1 cellular context compared by ENCODE assay signal in the genomic region with DNA sequence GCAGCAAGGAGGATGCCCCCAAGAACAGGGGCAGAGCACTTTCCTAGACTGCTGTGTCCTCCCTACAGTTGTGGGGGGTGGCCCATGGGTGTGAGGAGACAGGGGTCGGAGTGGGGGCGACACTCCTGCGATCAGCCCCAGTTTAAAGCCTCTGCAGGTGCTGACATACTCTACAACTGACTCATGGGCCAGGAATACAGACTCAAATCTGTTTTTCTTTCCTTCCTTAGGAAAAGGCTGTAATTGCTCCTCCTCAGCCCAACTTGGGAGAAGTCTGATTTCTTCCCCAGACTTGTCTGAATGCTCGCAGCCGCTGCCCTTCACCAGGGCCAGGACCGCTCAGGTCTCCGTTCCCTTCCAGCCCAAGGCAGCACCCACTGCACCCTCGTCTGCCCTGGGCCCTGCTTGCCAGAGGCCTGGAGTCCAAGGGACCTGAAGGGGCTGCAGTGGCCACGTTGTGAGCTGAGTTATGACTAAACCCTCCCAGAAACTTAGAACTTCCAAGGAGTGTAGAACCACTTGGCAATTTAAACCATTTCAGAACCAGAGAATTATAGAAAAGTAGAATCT.
TF ChIP-seq lines count a peak whose summit lies in the region.

No MANE protein-coding gene starts in this region.

TF ChIP-seq in HepG2, 621 proteins besides CTCF, POLR2A, EP300 and RAD21:
- TF ChIP-seq CREB3 (CRISPR knock-in tag; IDR thresholded peaks at IDR 0.05) (no peak), ZNF605 (CRISPR knock-in tag; IDR thresholded peaks at IDR 0.05) (no peak), ZNF598 (CRISPR knock-in tag; IDR thresholded peaks at IDR 0.05; ENCODE audit: borderline replicate concordance) (0 out of 2 replicates have a peak, but pooled peaks have one; percentile 37), ZMYM3 (CRISPR knock-in tag; IDR thresholded peaks at IDR 0.05) (0 out of 2 replicates have a peak, but pooled peaks have one; percentile 16), ZBTB49 (CRISPR knock-in tag; IDR thresholded peaks at IDR 0.05; ENCODE audit: borderline replicate concordance) (no peak), ZFP36L1 (CRISPR knock-in tag; IDR thresholded peaks at IDR 0.05) (no peak), PATZ1 (CRISPR knock-in tag; IDR thresholded peaks at IDR 0.05) (0 out of 2 replicates have a peak, but pooled peaks have one; percentile 19), ZNF550 (CRISPR knock-in tag; IDR thresholded peaks at IDR 0.05; ENCODE audit: borderline replicate concordance) (no peak), GTF2F1 (IDR thresholded peaks at IDR 0.05; ENCODE audit: low read length) (no peak), SMAD3 (CRISPR knock-in tag; IDR thresholded peaks at IDR 0.05) (no peak), ZBTB33 (CRISPR knock-in tag; IDR thresholded peaks at IDR 0.05) (no peak), ZFX (CRISPR knock-in tag; IDR thresholded peaks at IDR 0.05; ENCODE audit: low read depth) (0 out of 2 replicates have a peak, but pooled peaks have one; percentile 33), KLF12 (CRISPR knock-in tag; IDR thresholded peaks at IDR 0.05; ENCODE audit: borderline replicate concordance) (no peak), SMYD3 (CRISPR knock-in tag; IDR thresholded peaks at IDR 0.05) (no peak), ERF (CRISPR knock-in tag; IDR thresholded peaks at IDR 0.05) (no peak)
- TF ChIP-seq, protein P1, sequence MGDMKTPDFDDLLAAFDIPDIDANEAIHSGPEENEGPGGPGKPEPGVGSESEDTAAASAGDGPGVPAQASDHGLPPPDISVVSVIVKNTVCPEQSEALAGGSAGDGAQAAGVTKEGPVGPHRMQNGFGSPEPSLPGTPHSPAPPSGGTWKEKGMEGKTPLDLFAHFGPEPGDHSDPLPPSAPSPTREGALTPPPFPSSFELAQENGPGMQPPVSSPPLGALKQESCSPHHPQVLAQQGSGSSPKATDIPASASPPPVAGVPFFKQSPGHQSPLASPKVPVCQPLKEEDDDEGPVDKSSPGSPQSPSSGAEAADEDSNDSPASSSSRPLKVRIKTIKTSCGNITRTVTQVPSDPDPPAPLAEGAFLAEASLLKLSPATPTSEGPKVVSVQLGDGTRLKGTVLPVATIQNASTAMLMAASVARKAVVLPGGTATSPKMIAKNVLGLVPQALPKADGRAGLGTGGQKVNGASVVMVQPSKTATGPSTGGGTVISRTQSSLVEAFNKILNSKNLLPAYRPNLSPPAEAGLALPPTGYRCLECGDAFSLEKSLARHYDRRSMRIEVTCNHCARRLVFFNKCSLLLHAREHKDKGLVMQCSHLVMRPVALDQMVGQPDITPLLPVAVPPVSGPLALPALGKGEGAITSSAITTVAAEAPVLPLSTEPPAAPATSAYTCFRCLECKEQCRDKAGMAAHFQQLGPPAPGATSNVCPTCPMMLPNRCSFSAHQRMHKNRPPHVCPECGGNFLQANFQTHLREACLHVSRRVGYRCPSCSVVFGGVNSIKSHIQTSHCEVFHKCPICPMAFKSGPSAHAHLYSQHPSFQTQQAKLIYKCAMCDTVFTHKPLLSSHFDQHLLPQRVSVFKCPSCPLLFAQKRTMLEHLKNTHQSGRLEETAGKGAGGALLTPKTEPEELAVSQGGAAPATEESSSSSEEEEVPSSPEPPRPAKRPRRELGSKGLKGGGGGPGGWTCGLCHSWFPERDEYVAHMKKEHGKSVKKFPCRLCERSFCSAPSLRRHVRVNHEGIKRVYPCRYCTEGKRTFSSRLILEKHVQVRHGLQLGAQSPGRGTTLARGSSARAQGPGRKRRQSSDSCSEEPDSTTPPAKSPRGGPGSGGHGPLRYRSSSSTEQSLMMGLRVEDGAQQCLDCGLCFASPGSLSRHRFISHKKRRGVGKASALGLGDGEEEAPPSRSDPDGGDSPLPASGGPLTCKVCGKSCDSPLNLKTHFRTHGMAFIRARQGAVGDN (CRISPR knock-in tag; IDR thresholded peaks at IDR 0.05) = peak; percentile 53
